14 cellular contexts compared by ENCODE assay signal in the genomic region with DNA sequence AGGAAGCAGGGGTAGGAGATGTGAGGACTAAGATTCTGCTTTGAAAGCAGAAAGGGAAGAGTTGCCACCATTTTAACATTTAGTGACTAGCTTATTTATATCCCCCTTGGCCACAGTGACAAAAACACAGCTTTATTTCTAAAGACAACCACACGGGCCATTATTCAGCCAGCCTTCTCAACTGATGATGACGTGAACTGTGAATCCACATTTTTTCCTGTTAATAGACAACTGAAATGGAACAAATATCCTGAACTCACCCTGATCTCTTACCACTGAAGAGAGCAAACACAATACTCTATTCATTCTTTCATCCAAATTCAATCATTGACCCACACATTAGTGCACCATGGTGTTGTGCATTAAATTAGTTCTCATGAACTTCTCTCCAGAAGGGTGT.
DNase-seq lines count a peak whose midpoint lies in the region; ATAC-seq and TF ChIP-seq lines count a peak whose summit lies in the region.
"Had no signal": no experiment of that assay in that cellular context is flagged by ENCODE, and none has a peak within 500 bp of the region (broad histone marks: within the 10 kb centered on the region; RNA-seq: fewer than 3 reads in every experiment).

No MANE protein-coding gene starts in this region.

- peak; percentile 84 for DNase-seq in ACHN
- DNase-seq in Calu3: no peak
- DNase-seq in medulla oblongata (ENCODE audit: extremely low spot score): peak; percentile 45
- no peak for DNase-seq in upper lobe of right lung
- DNase-seq in NCI-H510A treated with DMSO at 0.1 percent for 48 hours (lab: John Stamatoyannopoulos, UW): no peak
- DNase-seq in Ammon's horn (ENCODE audit: low spot score): no peak
- DNase-seq: CD8-positive, alpha-beta memory T cell; EL; MG63; NCI-H1105; NCI-H1694 treated with DMSO at 0.1 percent for 48 hours had no signal

- CTCF ChIA-PET in Calu3 (lab: Charles Lee): interaction anchor here (0.5 to 1.6 kb wide), 3 partner anchors 14 to 981 kb away, joined by 3 to 4 read pairs (median 3); no protein-coding TSS in a partner anchor

- BruUV-seq in Calu3 (replicated peaks; lab: Mats Ljungman, UMichigan): no TSS peak

- H3K36me3 ChIP-seq in upper lobe of right lung: no peaks in the 10 kb centered on the region
- H3K36me3 ChIP-seq: MG63 had no signal

- H3K27ac ChIP-seq in cingulate gyrus (ENCODE audit: low read depth, low read length) (peak overlapping the region; percentile 15), upper lobe of right lung (no peak overlapping the region)

- in situ Hi-C loops in ACHN (cut with HindIII; ENCODE audit: low pct_ligation_motif_present, low pct_unique_long_range_greater_than_20kb, low sequenced_read_pairs): no loop called here

- peaks cover 2% of the 10 kb centered on the region for H3K9me3 Mint-ChIP-seq in Calu3 (ENCODE audit: low read depth, unreplicated experiment)
- H3K9me3 Mint-ChIP-seq: CD8-positive, alpha-beta memory T cell had no signal

- no peak for TF ChIP-seq CTCF in Calu3 (IDR thresholded peaks at IDR 0.05; ENCODE audit: unreplicated experiment)
- TF ChIP-seq CTCF in upper lobe of right lung (IDR thresholded peaks at IDR 0.05): no peak

- H3K9me3 ChIP-seq in upper lobe of right lung: no peaks in the 10 kb centered on the region
- H3K9me3 ChIP-seq: MG63 had no signal

- H3K27me3 Mint-ChIP-seq in Calu3 (ENCODE audit: unreplicated experiment): no peaks in the 10 kb centered on the region
- H3K27me3 Mint-ChIP-seq: B cell; CD8-positive, alpha-beta memory T cell had no signal

- ATAC-seq in upper lobe of right lung: no peak
- no peak for ATAC-seq in activated CD4-positive, CD25-positive, alpha-beta regulatory T cell treated with anti-CD3 and anti-CD28 coated beads, Interleukin-2, amount 50 U/mL, for 24 hours

- H3K27me3 ChIP-seq in upper lobe of right lung: no peaks in the 10 kb centered on the region
- H3K27me3 ChIP-seq: MG63 had no signal

- peak overlapping the region; percentile 6 for H3K27ac Mint-ChIP-seq in Calu3 (ENCODE audit: unreplicated experiment)
- H3K27ac Mint-ChIP-seq: B cell had no signal

- intact Hi-C loops in Calu3 (cut with micrococcal nuclease; ENCODE audit: unreplicated experiment): no loop called here
- intact Hi-C loops in upper lobe of right lung (cut with DNase I): no loop called here

- peak overlapping the region; percentile 11 for H3K4me3 Mint-ChIP-seq in Calu3 (ENCODE audit: low read depth, unreplicated experiment)
- H3K4me3 Mint-ChIP-seq: B cell; CD8-positive, alpha-beta memory T cell had no signal

- H3K4me1 Mint-ChIP-seq in Calu3 (ENCODE audit: low read depth, unreplicated experiment): peaks cover 24% of the 10 kb centered on the region
- H3K4me1 Mint-ChIP-seq: B cell had no signal

- H3K36me3 Mint-ChIP-seq in Calu3 (ENCODE audit: insufficient read depth, unreplicated experiment): no peaks in the 10 kb centered on the region

- H3K4me1 ChIP-seq in upper lobe of right lung: no peaks in the 10 kb centered on the region

- H3K4me3 ChIP-seq in upper lobe of right lung: no peak overlapping the region
- H3K4me3 ChIP-seq: MG63 had no signal

Comparison
In these comparisons a context has a peak if more than half of its experiments do, and no peak if none do; other contexts are left out.
1. DNase-seq: peak in ACHN (single experiment) and medulla oblongata (single experiment); none in Calu3 (single experiment), upper lobe of right lung (single experiment), NCI-H510A treated with DMSO at 0.1 percent for 48 hours (single experiment) and Ammon's horn (single experiment).